1 cellular context compared by ENCODE assay signal in genomic region chr2:48016620-48017019, GRCh38.
TF ChIP-seq lines count a peak whose summit lies in the region.

No MANE protein-coding gene starts in this region.

TF ChIP-seq in HepG2, 621 proteins besides CTCF, POLR2A, EP300 and RAD21 (continued from another document):
- no peak for TF ChIP-seq SRF (IDR thresholded peaks at IDR 0.05; ENCODE audit: low read depth, low read length)
- no peak for TF ChIP-seq HOXA3 (CRISPR knock-in tag; IDR thresholded peaks at IDR 0.05)
- TF ChIP-seq TOE1 (CRISPR knock-in tag; IDR thresholded peaks at IDR 0.05): no peak
- TF ChIP-seq FOXA3 (CRISPR knock-in tag; IDR thresholded peaks at IDR 0.05): peak; percentile 14; the same call in 1 of the 2 replicates
- TF ChIP-seq PLSCR1 (CRISPR knock-in tag; IDR thresholded peaks at IDR 0.05; ENCODE audit: borderline replicate concordance): no peak
- no peak for TF ChIP-seq ZNF567 (CRISPR knock-in tag; IDR thresholded peaks at IDR 0.05; ENCODE audit: borderline replicate concordance)
- no peak for TF ChIP-seq FOXA1 (IDR thresholded peaks at IDR 0.05)
- peak; percentile 41; the same call in 1 of the 2 replicates for TF ChIP-seq FOXA1 (CRISPR knock-in tag; IDR thresholded peaks at IDR 0.05)
- TF ChIP-seq HNF4A (CRISPR knock-in tag; IDR thresholded peaks at IDR 0.05): no peak
- peak; percentile 37; the same call in 1 of the 2 replicates for TF ChIP-seq STAG1 (CRISPR knock-in tag; IDR thresholded peaks at IDR 0.05)
- TF ChIP-seq ELK4 (CRISPR knock-in tag; IDR thresholded peaks at IDR 0.05; ENCODE audit: borderline replicate concordance): no peak
- TF ChIP-seq GLMP (CRISPR knock-in tag; IDR thresholded peaks at IDR 0.05; ENCODE audit: borderline replicate concordance): no peak
- TF ChIP-seq SETDB1 (CRISPR knock-in tag; IDR thresholded peaks at IDR 0.05; ENCODE audit: borderline replicate concordance): no peak
- no peak for TF ChIP-seq KMT2B (CRISPR knock-in tag; IDR thresholded peaks at IDR 0.05)
- no peak for TF ChIP-seq BRD4 (CRISPR knock-in tag; IDR thresholded peaks at IDR 0.05)
- TF ChIP-seq HOXA7 (CRISPR knock-in tag; IDR thresholded peaks at IDR 0.05): no peak
- TF ChIP-seq XBP1 (CRISPR knock-in tag; IDR thresholded peaks at IDR 0.05): no peak
- TF ChIP-seq PATZ1 (CRISPR knock-in tag; IDR thresholded peaks at IDR 0.05): 0 out of 2 replicates have a peak, but pooled peaks have one; percentile 14
- no peak for TF ChIP-seq ELF1 (CRISPR knock-in tag; IDR thresholded peaks at IDR 0.05)
- TF ChIP-seq ZNF891 (CRISPR knock-in tag; IDR thresholded peaks at IDR 0.05): no peak
- no peak for TF ChIP-seq HIC2 (CRISPR knock-in tag; IDR thresholded peaks at IDR 0.05; ENCODE audit: low read depth)
- no peak for TF ChIP-seq PRDM15 (CRISPR knock-in tag; IDR thresholded peaks at IDR 0.05)
- TF ChIP-seq ZNF484 (CRISPR knock-in tag; IDR thresholded peaks at IDR 0.05; ENCODE audit: borderline replicate concordance, low read depth): no peak
- no peak for TF ChIP-seq ZNF792 (CRISPR knock-in tag; IDR thresholded peaks at IDR 0.05)
- no peak for TF ChIP-seq ZNF501 (CRISPR knock-in tag; IDR thresholded peaks at IDR 0.05)
- TF ChIP-seq ZNF143 (CRISPR knock-in tag; IDR thresholded peaks at IDR 0.05): no peak
- peak; percentile 83 for TF ChIP-seq TEAD3 (CRISPR knock-in tag; optimal IDR thresholded peaks at IDR 0.05; ENCODE audit: borderline replicate concordance)
- no peak for TF ChIP-seq HDAC6 (IDR thresholded peaks at IDR 0.05; ENCODE audit: low read depth, low read length)
- TF ChIP-seq ZNF431 (CRISPR knock-in tag; IDR thresholded peaks at IDR 0.05; ENCODE audit: borderline replicate concordance, low read depth): no peak
- TF ChIP-seq ATF2 (CRISPR knock-in tag; IDR thresholded peaks at IDR 0.05): no peak
- 0 out of 2 replicates have a peak, but pooled peaks have one; percentile 14 for TF ChIP-seq SMC3 (IDR thresholded peaks at IDR 0.05; ENCODE audit: low read length)
- no peak for TF ChIP-seq ZNF33A (CRISPR knock-in tag; IDR thresholded peaks at IDR 0.05; ENCODE audit: borderline replicate concordance)
- no peak for TF ChIP-seq HMGA1 (CRISPR knock-in tag; conservative IDR thresholded peaks at IDR 0.05)
- no peak for TF ChIP-seq SRSF4 (IDR thresholded peaks at IDR 0.05; ENCODE audit: low read depth, low read length, poor library complexity, severe bottlenecking)
- TF ChIP-seq PRPF4 (IDR thresholded peaks at IDR 0.05; ENCODE audit: low read depth, low read length, poor library complexity, severe bottlenecking): no peak
- TF ChIP-seq SOX13 (IDR thresholded peaks at IDR 0.05): no peak
- TF ChIP-seq SOX13 (CRISPR knock-in tag; conservative IDR thresholded peaks at IDR 0.05 in 1 of 2, IDR thresholded peaks at IDR 0.05 in 1 of 2): no peak
